In genomic region chr7:100247152-100247757, GRCh38 we compare ENCODE assay signal across 8 cellular contexts. TPM values are rescaled to one million over a fixed set of nuclear protein-coding genes. Genes with fewer than 3 reads are reported as not detected.
DNase-seq lines count a peak whose midpoint lies in the region; ATAC-seq, FAIRE-seq and TF ChIP-seq lines count a peak whose summit lies in the region.

No MANE protein-coding gene starts in this region.

- H3K9me3 Mint-ChIP-seq in activated naive CD4-positive, alpha-beta T cell treated with anti-CD3 and anti-CD28 coated beads for 36 hours, result no peaks in the 10 kb centered on the region

- H3K9ac ChIP-seq in HUES64 (ENCODE audit: low read depth, low read length), result 0 out of 2 replicates have a peak overlapping the region, but pooled peaks have one; percentile 4

- no peak overlapping the region for H3K4me3 Mint-ChIP-seq in activated naive CD4-positive, alpha-beta T cell treated with anti-CD3 and anti-CD28 coated beads for 36 hours

- H3K27me3 ChIP-seq in A673 (replicated peaks; ENCODE audit: insufficient read depth, low read depth, low read length, poor library complexity), result no peaks in the 10 kb centered on the region
- H3K27me3 ChIP-seq in HUES64 (ENCODE audit: insufficient read depth, low read length), result no peaks in the 10 kb centered on the region

- BruUV-seq in A673 (replicated peaks; lab: Mats Ljungman, UMichigan), result no TSS peak

- H3K36me3 ChIP-seq in A673 (ENCODE audit: insufficient read depth, low read length, poor library complexity, severe bottlenecking) (no peaks in the 10 kb centered on the region), HUES64 (ENCODE audit: insufficient read depth, low read length) (no peaks in the 10 kb centered on the region)

- H3K36me3 Mint-ChIP-seq in activated naive CD4-positive, alpha-beta T cell treated with anti-CD3 and anti-CD28 coated beads for 36 hours (ENCODE audit: low read depth), result no peaks in the 10 kb centered on the region

- H3K4me3 ChIP-seq in A673 (ENCODE audit: low read depth, low read length, poor library complexity, severe bottlenecking) (no peak overlapping the region), HUES64 (ENCODE audit: low read length) (no peak overlapping the region)

- H3K4me1 ChIP-seq in A673 (ENCODE audit: insufficient read depth, low read length, poor library complexity, severe bottlenecking), result peaks cover 3% of the 10 kb centered on the region
- H3K4me1 ChIP-seq in HUES64 (ENCODE audit: insufficient read depth, low read length), result peaks cover 8% of the 10 kb centered on the region

- no peak overlapping the region for H3K27ac Mint-ChIP-seq in activated naive CD4-positive, alpha-beta T cell treated with anti-CD3 and anti-CD28 coated beads for 36 hours

- no peaks in the 10 kb centered on the region for H3K9me3 ChIP-seq in A673 (ENCODE audit: low read depth, low read length, poor library complexity, severe bottlenecking)
- H3K9me3 ChIP-seq in HUES64 (ENCODE audit: insufficient read depth, low read depth, low read length), result no peaks in the 10 kb centered on the region

- DNase-seq in A673 (ENCODE audit: low spot score) (peak; percentile 66), glomerular visceral epithelial cell (ENCODE audit: extremely low spot score) (peak; percentile 76), urothelium cell line (ENCODE audit: low spot score) (peak; percentile 98)
- no peak for DNase-seq in activated naive CD4-positive, alpha-beta T cell treated with anti-CD3 and anti-CD28 coated beads for 36 hours

- 42% methylated on average over 11 of the region's 11 CpGs for WGBS in HUES64

- TF ChIP-seq CTCF in A673 (conservative IDR thresholded peaks at IDR 0.05; ENCODE audit: low read depth, low read length), result no peak

- CTCF ChIA-PET in A673 (lab: Charles Lee), result no interaction called here
- CTCF ChIA-PET in activated naive CD4-positive, alpha-beta T cell treated with anti-CD3 and anti-CD28 coated beads for 36 hours (lab: Charles Lee), result no interaction called here

- peaks cover 22% of the 10 kb centered on the region for H3K4me1 Mint-ChIP-seq in activated naive CD4-positive, alpha-beta T cell treated with anti-CD3 and anti-CD28 coated beads for 36 hours (ENCODE audit: low read depth)

- no peak for FAIRE-seq in urothelium cell line (lab: Jason Lieb, UNC)

- POLR2A ChIA-PET in A673 (lab: Charles Lee; ENCODE audit: low non-redundant PET), result no interaction called here

- no peaks in the 10 kb centered on the region for H3K27me3 Mint-ChIP-seq in activated naive CD4-positive, alpha-beta T cell treated with anti-CD3 and anti-CD28 coated beads for 36 hours (ENCODE audit: low read depth)

- ATAC-seq in GM19397 (IDR thresholded peaks at IDR 0.05; ENCODE audit: unreplicated experiment) (no peak), GM21717 (IDR thresholded peaks at IDR 0.05; ENCODE audit: unreplicated experiment) (no peak)

- H3K27ac ChIP-seq in A673 (ENCODE audit: low read depth, low read length, poor library complexity, severe bottlenecking) (no peak overlapping the region), HUES64 (ENCODE audit: low read depth, low read length) (peak overlapping the region; percentile 75)

- intact Hi-C loops in A673 (cut with micrococcal nuclease; ENCODE audit: unreplicated experiment), result no loop called here
- intact Hi-C loops in activated naive CD4-positive, alpha-beta T cell treated with anti-CD3 and anti-CD28 coated beads for 36 hours (cut with micrococcal nuclease), result no loop called here

TF ChIP-seq in PFSK-1, 5 proteins besides CTCF, POLR2A, EP300 and RAD21:
- TF ChIP-seq FOXP2 (optimal IDR thresholded peaks at IDR 0.05; ENCODE audit: borderline replicate concordance, extremely low read depth, extremely low read length, insufficient read depth), result peak; percentile 39
- TF ChIP-seq SIN3A (IDR thresholded peaks at IDR 0.05; ENCODE audit: borderline replicate concordance, insufficient read depth, low read length), result no peak

RNA-seq across cellular contexts. Expression of gene PVRIG, which starts 27.5 kb away (rescaled TPM):
- total RNA-seq in A673 (2021), result not detected in 2 replicates
- polyA plus RNA-seq in HUES64 (2013, experiment 1 of 2), result not detected
- polyA plus RNA-seq in HUES64 (2013, experiment 2 of 2), result not detected
- polyA plus RNA-seq in PFSK-1 (2012; ENCODE audit: insufficient read length, low read depth), result not detected
- 10 to 100 TPM; 22.7 to 22.8 TPM for total RNA-seq in activated naive CD4-positive, alpha-beta T cell treated with anti-CD3 and anti-CD28 coated beads for 36 hours

Comparison
In these comparisons a context has a peak if more than half of its experiments do, and no peak if none do; other contexts are left out.
1. RNA of gene PVRIG, which starts 27.5 kb away (total RNA-seq): 22.7 to 22.8 TPM in activated naive CD4-positive, alpha-beta T cell treated with anti-CD3 and anti-CD28 coated beads for 36 hours; not detected in A673; every median in the first group is over 10 times any median in the second.